In genomic region chr1:185716095-185716494, GRCh38 we compare ENCODE assay signal across 31 cellular contexts. TPM values are rescaled to one million over a fixed set of nuclear protein-coding genes. Genes with fewer than 3 reads are reported as not detected.
"Had no signal": no experiment of that assay in that cellular context is flagged by ENCODE, and none has a peak within 500 bp of the region (broad histone marks: within the 10 kb centered on the region; RNA-seq: fewer than 3 reads in every experiment).

No MANE protein-coding gene starts in this region.

- H3K27ac ChIP-seq: ascending aorta, breast epithelium, cardiac muscle cell, colonic mucosa, heart left ventricle, WERI-Rb-1 had no signal

- ATAC-seq: activated CD4-positive, CD25-positive, alpha-beta regulatory T cell treated with anti-CD3 and anti-CD28 coated beads, Interleukin-2, amount 50 U/mL, for 24 hours; activated CD8-positive, alpha-beta memory T cell treated with anti-CD3 and anti-CD28 coated beads, Interleukin-2, amount 10 ng/mL, durations not matched to agents 7 days and 5 days; activated CD8-positive, alpha-beta T cell treated with anti-CD3 and anti-CD28 coated beads, Interleukin-2, amount 10 ng/mL, durations not matched to agents 7 days and 5 days; activated naive CD4-positive, alpha-beta T cell treated with anti-CD3 and anti-CD28 coated beads, Interleukin-2, amount 50 U/mL, for 72 hours; esophagus mucosa; heart left ventricle; T-helper 17 cell had no signal

- H3K4me3 ChIP-seq: ascending aorta, breast epithelium, cardiac muscle cell, colonic mucosa, heart left ventricle had no signal

- DNase-seq: activated B cell treated with CpG ODN at 0.5 μM for 24 hours; activated CD4-positive, alpha-beta memory T cell treated with anti-CD3 and anti-CD28 coated beads for 36 hours; activated CD4-positive, alpha-beta T cell treated with anti-CD3 and anti-CD28 coated beads, Interleukin-2, amount 10 ng/mL, durations not matched to agents 24 days and 14 days; activated CD8-positive, alpha-beta memory T cell treated with anti-CD3 and anti-CD28 coated beads, Interleukin-2, amount 10 ng/mL, durations not matched to agents 7 days and 5 days; activated CD8-positive, alpha-beta memory T cell treated with anti-CD3 and anti-CD28 coated beads, Interleukin-2, amount 50 U/mL, for 4 hours; activated CD8-positive, alpha-beta T cell treated with anti-CD3 and anti-CD28 coated beads, Interleukin-2, amount 10 ng/mL, durations not matched to agents 7 days and 5 days; activated effector memory CD4-positive, alpha-beta T cell treated with anti-CD3 and anti-CD28 coated beads, Interleukin-2, amount 50 U/mL, for 16 hours; activated naive CD4-positive, alpha-beta T cell; activated naive CD4-positive, alpha-beta T cell treated with anti-CD3 and anti-CD28 coated beads, Interleukin-2, amount 10 ng/mL, durations not matched to agents 7 days and 5 days; activated naive CD8-positive, alpha-beta T cell treated with anti-CD3 and anti-CD28 coated beads, Interleukin-2, amount 10 ng/mL, durations not matched to agents 7 days and 5 days; activated T-cell treated with anti-CD3 and anti-CD28 coated beads, Interleukin-2, amount 50 U/mL, for 1 hour; activated T-cell treated with anti-CD3 and anti-CD28 coated beads, Interleukin-2, amount 50 U/mL, for 48 hours; central memory CD4-positive, alpha-beta T cell; cerebellar nuclear complex; colonic mucosa; effector CD8-positive, alpha-beta T cell; foreskin fibroblast; glutamatergic neuron; heart left ventricle; T-helper 17 cell; T1000; WERI-Rb-1 had no signal

- FAIRE-seq: endometrium, frontal cortex had no signal

- H3K4me1 ChIP-seq: breast epithelium, colonic mucosa had no signal

- H3K27me3 ChIP-seq: ascending aorta, breast epithelium, cardiac muscle cell, colonic mucosa, heart left ventricle had no signal

- H3K36me3 ChIP-seq: ascending aorta, breast epithelium, cardiac muscle cell, colonic mucosa, heart left ventricle, WERI-Rb-1 had no signal

- H3K9me3 ChIP-seq: ascending aorta, breast epithelium, colonic mucosa, heart left ventricle had no signal

RNA-seq across cellular contexts. Expression of gene HMCN1, which starts 18.1 kb away (rescaled TPM):
- total RNA-seq: activated CD4-positive, alpha-beta memory T cell treated with anti-CD3 and anti-CD28 coated beads for 36 hours; activated CD4-positive, alpha-beta T cell treated with anti-CD3 and anti-CD28 coated beads, Interleukin-2, amount 10 ng/mL, durations not matched to agents 24 days and 14 days; activated T-helper 1 cell treated with anti-CD3 and anti-CD28 coated beads, Interleukin-12 subunit alpha, Interleukin-12 subunit beta, Interleukin-2, Interleukin-4 antibody, amounts not matched to agents 30 ng/mL and 10 ng/mL and 1 ng/mL, durations not matched to agents 14 hours and 24 hours and 36 hours had no signal
